35 cellular contexts compared by ENCODE assay signal in the genomic region with DNA sequence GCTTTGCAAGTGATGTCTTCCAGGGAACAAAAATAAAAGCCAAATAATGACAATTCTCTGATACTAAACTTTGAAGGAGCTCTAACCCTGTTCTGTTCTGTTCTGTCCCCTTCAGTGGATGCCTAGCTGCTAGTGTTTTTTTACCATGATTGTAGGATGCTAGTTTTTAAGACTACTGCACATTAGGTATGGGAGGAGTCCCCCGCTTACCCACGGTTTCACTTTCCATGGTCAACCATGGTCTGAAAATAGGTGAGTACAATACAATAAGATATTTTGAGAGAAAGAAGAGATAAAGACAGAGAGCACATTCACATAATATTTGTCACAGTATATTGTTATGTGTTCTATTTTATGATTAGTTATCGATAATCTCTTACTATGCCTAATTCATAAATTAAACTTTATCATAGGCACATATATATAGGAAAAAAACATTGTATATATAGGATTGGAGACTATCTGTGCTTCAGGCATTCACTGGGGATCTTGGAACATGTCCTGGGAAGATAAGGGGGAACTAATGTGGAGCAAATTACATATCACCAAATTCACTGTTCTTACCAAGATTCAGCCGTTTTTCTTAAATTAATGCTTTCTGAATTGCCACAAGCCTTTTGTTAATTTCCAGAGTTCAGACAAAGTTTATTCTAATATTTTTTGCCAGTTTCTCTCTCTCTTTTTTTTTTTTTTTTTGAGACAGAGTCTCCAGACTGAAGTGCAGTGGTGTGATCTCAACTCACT.
"Had no signal": no experiment of that assay in that cellular context is flagged by ENCODE, and none has a peak within 500 bp of the region (broad histone marks: within the 10 kb centered on the region; RNA-seq: fewer than 3 reads in every experiment).

No MANE protein-coding gene starts in this region.

- H3K4me1 ChIP-seq: body of pancreas, breast epithelium had no signal

- DNase-seq: activated CD4-positive, alpha-beta memory T cell treated with anti-CD3 and anti-CD28 coated beads for 36 hours; activated CD4-positive, alpha-beta T cell treated with anti-CD3 and anti-CD28 coated beads for 1 hour; activated CD4-positive, alpha-beta T cell treated with anti-CD3 and anti-CD28 coated beads for 36 hours; activated CD4-positive, alpha-beta T cell treated with anti-CD3 and anti-CD28 coated beads for 48 hours; activated CD4-positive, alpha-beta T cell treated with anti-CD3 and anti-CD28 coated beads, Interleukin-2, amount 10 ng/mL, durations not matched to agents 7 days and 5 days; activated CD4-positive, CD25-positive, alpha-beta regulatory T cell; activated CD8-positive, alpha-beta memory T cell treated with anti-CD3 and anti-CD28 coated beads, Interleukin-2, amount 50 U/mL, for 4 hours; activated CD8-positive, alpha-beta T cell treated with anti-CD3 and anti-CD28 coated beads for 36 hours; activated effector memory CD4-positive, alpha-beta T cell treated with anti-CD3 and anti-CD28 coated beads, Interleukin-2, amount 50 U/mL, for 16 hours; activated gamma-delta T cell treated with Interleukin-2 at 50 U/mL for 16 hours; activated naive CD4-positive, alpha-beta T cell; activated naive CD4-positive, alpha-beta T cell treated with anti-CD3 and anti-CD28 coated beads for 36 hours; activated naive CD4-positive, alpha-beta T cell treated with anti-CD3 and anti-CD28 coated beads, Interleukin-2, amount 50 U/mL, for 16 hours; activated naive CD8-positive, alpha-beta T cell treated with anti-CD3 and anti-CD28 coated beads for 36 hours; activated T-cell treated with anti-CD3 and anti-CD28 coated beads for 4 hours; activated T-cell treated with anti-CD3 and anti-CD28 coated beads, Interleukin-2, amount 50 U/mL, for 1 hour; activated T-cell treated with anti-CD3 and anti-CD28 coated beads, Interleukin-2, amount 50 U/mL, for 4 hours; activated T-cell treated with anti-CD3 and anti-CD28 coated beads, Interleukin-2, amount 50 U/mL, for 72 hours; adrenal gland; amniotic stem cell; aorta; body of pancreas; brain microvascular endothelial cell; central memory CD4-positive, alpha-beta T cell; T-helper 17 cell; T-helper 9 cell; WERI-Rb-1 had no signal

- H3K4me3 ChIP-seq: adrenal gland, body of pancreas, breast epithelium had no signal

- H3K36me3 ChIP-seq: adrenal gland, brain microvascular endothelial cell, breast epithelium, WERI-Rb-1 had no signal

- H3K27me3 ChIP-seq: adrenal gland, body of pancreas, brain microvascular endothelial cell, breast epithelium had no signal

- H3K27ac ChIP-seq: adrenal gland, body of pancreas, brain microvascular endothelial cell, breast epithelium, WERI-Rb-1 had no signal

- H3K9me3 ChIP-seq: adrenal gland, body of pancreas had no signal

- ATAC-seq: activated CD4-positive, alpha-beta T cell treated with anti-CD3 and anti-CD28 coated beads for 36 hours; activated CD4-positive, CD25-positive, alpha-beta regulatory T cell treated with anti-CD3 and anti-CD28 coated beads, Interleukin-2, amount 50 U/mL, for 24 hours; activated CD8-positive, alpha-beta T cell treated with anti-CD3 and anti-CD28 coated beads for 36 hours; activated naive CD4-positive, alpha-beta T cell treated with anti-CD3 and anti-CD28 coated beads, Interleukin-2, amount 50 U/mL, for 72 hours; activated T-cell treated with anti-CD3 and anti-CD28 coated beads, Interleukin-2, amount 50 U/mL, for 4 hours; activated T-cell treated with anti-CD3 and anti-CD28 coated beads, Interleukin-2, amount 50 U/mL, for 72 hours; activated T-helper 17 cell treated with anti-CD3 and anti-CD28 coated beads, Interleukin-2, amount 50 U/mL, for 72 hours; body of pancreas; T-helper 17 cell; WTC11 had no signal

- FAIRE-seq: astrocyte, colon, TTC549 had no signal
